In the genomic region with DNA sequence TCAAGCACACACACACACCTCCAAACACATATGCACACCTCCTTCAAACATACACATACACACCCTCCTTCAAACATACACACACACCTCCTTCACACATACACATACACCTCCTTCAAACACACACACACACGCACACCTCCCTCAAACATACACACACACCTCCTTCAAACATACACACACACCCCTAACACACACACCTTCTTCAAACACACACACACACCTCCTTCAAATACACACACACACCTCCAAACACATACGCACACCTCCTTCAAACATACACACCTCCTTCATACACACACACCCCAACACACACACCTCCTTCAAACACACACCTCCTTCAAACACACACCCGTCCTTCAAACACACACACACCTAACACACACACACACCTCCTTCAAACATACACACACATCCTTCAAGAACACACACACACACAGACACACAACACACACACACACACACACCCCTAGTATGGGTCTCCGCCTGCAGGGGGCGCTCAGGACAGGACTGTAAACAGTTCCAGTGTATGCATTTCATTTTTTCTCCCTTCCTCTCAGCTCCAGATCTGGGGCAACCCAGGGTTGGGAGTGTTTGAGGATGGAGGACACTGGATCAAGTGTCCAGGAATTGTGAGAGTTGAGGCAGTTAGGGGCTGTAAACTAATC, we compare ENCODE assay signal across 1 cellular context.
TF ChIP-seq lines count a peak whose summit lies in the region.

No MANE protein-coding gene starts in this region.

TF ChIP-seq in HEK293, 187 proteins besides CTCF, POLR2A, EP300 and RAD21 (continued from another document):
- TF ChIP-seq, protein P1, sequence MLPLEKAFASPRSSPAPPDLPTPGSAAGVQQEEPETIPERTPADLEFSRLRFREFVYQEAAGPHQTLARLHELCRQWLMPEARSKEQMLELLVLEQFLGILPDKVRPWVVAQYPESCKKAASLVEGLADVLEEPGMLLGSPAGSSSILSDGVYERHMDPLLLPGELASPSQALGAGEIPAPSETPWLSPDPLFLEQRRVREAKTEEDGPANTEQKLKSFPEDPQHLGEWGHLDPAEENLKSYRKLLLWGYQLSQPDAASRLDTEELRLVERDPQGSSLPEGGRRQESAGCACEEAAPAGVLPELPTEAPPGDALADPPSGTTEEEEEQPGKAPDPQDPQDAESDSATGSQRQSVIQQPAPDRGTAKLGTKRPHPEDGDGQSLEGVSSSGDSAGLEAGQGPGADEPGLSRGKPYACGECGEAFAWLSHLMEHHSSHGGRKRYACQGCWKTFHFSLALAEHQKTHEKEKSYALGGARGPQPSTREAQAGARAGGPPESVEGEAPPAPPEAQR (tag by site-specific recombination; IDR thresholded peaks at IDR 0.05), result 0 out of 2 replicates have a peak, but pooled peaks have one; percentile 49
- TF ChIP-seq ZBTB48 (tag by site-specific recombination; IDR thresholded peaks at IDR 0.05), result 0 out of 2 replicates have a peak, but pooled peaks have one; percentile 30
- no peak for TF ChIP-seq ZNF426 (tag by site-specific recombination; IDR thresholded peaks at IDR 0.05)
- 0 out of 2 replicates have a peak, but pooled peaks have one; percentile 25 for TF ChIP-seq KLF9 (tag by site-specific recombination; IDR thresholded peaks at IDR 0.05; ENCODE audit: low read depth)
- no peak for TF ChIP-seq ZNF133 (tag by site-specific recombination; IDR thresholded peaks at IDR 0.05)
- TF ChIP-seq ZNF311 (tag by site-specific recombination; IDR thresholded peaks at IDR 0.05; ENCODE audit: borderline replicate concordance), result peak; percentile 58; the same call in 1 of the 2 replicates
- TF ChIP-seq ZNF473 (tag by site-specific recombination; IDR thresholded peaks at IDR 0.05), result no peak
- no peak for TF ChIP-seq ZNF23 (tag by site-specific recombination; IDR thresholded peaks at IDR 0.05; ENCODE audit: borderline replicate concordance)
- TF ChIP-seq ZFP69B (tag by site-specific recombination; IDR thresholded peaks at IDR 0.05), result no peak
- no peak for TF ChIP-seq ZBTB21 (tag by site-specific recombination; IDR thresholded peaks at IDR 0.05)
- no peak for TF ChIP-seq ZNF266 (tag by site-specific recombination; IDR thresholded peaks at IDR 0.05; ENCODE audit: low read depth)
- TF ChIP-seq ZNF175 (tag by site-specific recombination; IDR thresholded peaks at IDR 0.05), result no peak
- 0 out of 2 replicates have a peak, but pooled peaks have one; percentile 16 for TF ChIP-seq ZNF560 (tag by site-specific recombination; IDR thresholded peaks at IDR 0.05; ENCODE audit: borderline replicate concordance)
- TF ChIP-seq ZNF660 (tag by site-specific recombination; IDR thresholded peaks at IDR 0.05), result no peak
- no peak for TF ChIP-seq PRDM1 (tag by site-specific recombination; IDR thresholded peaks at IDR 0.05)
- TF ChIP-seq BCL11A (tag by site-specific recombination; IDR thresholded peaks at IDR 0.05; ENCODE audit: low read depth), result no peak
- TF ChIP-seq ZNF24 (tag by site-specific recombination; IDR thresholded peaks at IDR 0.05), result no peak
- 0 out of 2 replicates have a peak, but pooled peaks have one; percentile 23 for TF ChIP-seq RBAK (tag by site-specific recombination; IDR thresholded peaks at IDR 0.05)
- TF ChIP-seq EGR2 (tag by site-specific recombination; IDR thresholded peaks at IDR 0.05; ENCODE audit: low read depth), result no peak
- peak; percentile 85; the same call in 1 of the 2 replicates for TF ChIP-seq ZNF785 (tag by site-specific recombination; IDR thresholded peaks at IDR 0.05)
- no peak for TF ChIP-seq ZNF112 (tag by site-specific recombination; IDR thresholded peaks at IDR 0.05)
- TF ChIP-seq ZNF626 (tag by site-specific recombination; IDR thresholded peaks at IDR 0.05), result no peak
- no peak for TF ChIP-seq OSR2 (tag by site-specific recombination; IDR thresholded peaks at IDR 0.05)
- TF ChIP-seq ZBTB17 (tag by site-specific recombination; IDR thresholded peaks at IDR 0.05), result no peak
- TF ChIP-seq ZNF600 (tag by site-specific recombination; IDR thresholded peaks at IDR 0.05), result no peak
- TF ChIP-seq ZNF169 (tag by site-specific recombination; IDR thresholded peaks at IDR 0.05), result no peak
- TF ChIP-seq ZNF596 (tag by site-specific recombination; IDR thresholded peaks at IDR 0.05), result no peak
- TF ChIP-seq, protein P2, sequence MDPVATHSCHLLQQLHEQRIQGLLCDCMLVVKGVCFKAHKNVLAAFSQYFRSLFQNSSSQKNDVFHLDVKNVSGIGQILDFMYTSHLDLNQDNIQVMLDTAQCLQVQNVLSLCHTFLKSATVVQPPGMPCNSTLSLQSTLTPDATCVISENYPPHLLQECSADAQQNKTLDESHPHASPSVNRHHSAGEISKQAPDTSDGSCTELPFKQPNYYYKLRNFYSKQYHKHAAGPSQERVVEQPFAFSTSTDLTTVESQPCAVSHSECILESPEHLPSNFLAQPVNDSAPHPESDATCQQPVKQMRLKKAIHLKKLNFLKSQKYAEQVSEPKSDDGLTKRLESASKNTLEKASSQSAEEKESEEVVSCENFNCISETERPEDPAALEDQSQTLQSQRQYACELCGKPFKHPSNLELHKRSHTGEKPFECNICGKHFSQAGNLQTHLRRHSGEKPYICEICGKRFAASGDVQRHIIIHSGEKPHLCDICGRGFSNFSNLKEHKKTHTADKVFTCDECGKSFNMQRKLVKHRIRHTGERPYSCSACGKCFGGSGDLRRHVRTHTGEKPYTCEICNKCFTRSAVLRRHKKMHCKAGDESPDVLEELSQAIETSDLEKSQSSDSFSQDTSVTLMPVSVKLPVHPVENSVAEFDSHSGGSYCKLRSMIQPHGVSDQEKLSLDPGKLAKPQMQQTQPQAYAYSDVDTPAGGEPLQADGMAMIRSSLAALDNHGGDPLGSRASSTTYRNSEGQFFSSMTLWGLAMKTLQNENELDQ (tag by site-specific recombination; IDR thresholded peaks at IDR 0.05; ENCODE audit: low read depth), result no peak
- TF ChIP-seq ZNF10 (tag by site-specific recombination; IDR thresholded peaks at IDR 0.05), result no peak
- TF ChIP-seq ZNF221 (tag by site-specific recombination; IDR thresholded peaks at IDR 0.05; ENCODE audit: borderline replicate concordance), result no peak
- no peak for TF ChIP-seq SP7 (tag by site-specific recombination; IDR thresholded peaks at IDR 0.05)
- 0 out of 2 replicates have a peak, but pooled peaks have one; percentile 23 for TF ChIP-seq ZNF571 (tag by site-specific recombination; IDR thresholded peaks at IDR 0.05)
- TF ChIP-seq, protein P3, sequence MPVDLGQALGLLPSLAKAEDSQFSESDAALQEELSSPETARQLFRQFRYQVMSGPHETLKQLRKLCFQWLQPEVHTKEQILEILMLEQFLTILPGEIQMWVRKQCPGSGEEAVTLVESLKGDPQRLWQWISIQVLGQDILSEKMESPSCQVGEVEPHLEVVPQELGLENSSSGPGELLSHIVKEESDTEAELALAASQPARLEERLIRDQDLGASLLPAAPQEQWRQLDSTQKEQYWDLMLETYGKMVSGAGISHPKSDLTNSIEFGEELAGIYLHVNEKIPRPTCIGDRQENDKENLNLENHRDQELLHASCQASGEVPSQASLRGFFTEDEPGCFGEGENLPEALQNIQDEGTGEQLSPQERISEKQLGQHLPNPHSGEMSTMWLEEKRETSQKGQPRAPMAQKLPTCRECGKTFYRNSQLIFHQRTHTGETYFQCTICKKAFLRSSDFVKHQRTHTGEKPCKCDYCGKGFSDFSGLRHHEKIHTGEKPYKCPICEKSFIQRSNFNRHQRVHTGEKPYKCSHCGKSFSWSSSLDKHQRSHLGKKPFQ (tag by site-specific recombination; IDR thresholded peaks at IDR 0.05), result no peak
- no peak for TF ChIP-seq ZNF138 (tag by site-specific recombination; IDR thresholded peaks at IDR 0.05; ENCODE audit: borderline replicate concordance)
- no peak for TF ChIP-seq ZNF324 (tag by site-specific recombination; IDR thresholded peaks at IDR 0.05)
- TF ChIP-seq ZBTB20 (tag by site-specific recombination; IDR thresholded peaks at IDR 0.05), result no peak
- no peak for TF ChIP-seq ZNF555 (tag by site-specific recombination; conservative IDR thresholded peaks at IDR 0.05)
- TF ChIP-seq MYNN (tag by site-specific recombination; IDR thresholded peaks at IDR 0.05; ENCODE audit: borderline replicate concordance), result no peak
- TF ChIP-seq GLI4 (tag by site-specific recombination; IDR thresholded peaks at IDR 0.05), result no peak
